30 cellular contexts compared by ENCODE assay signal in the genomic region with DNA sequence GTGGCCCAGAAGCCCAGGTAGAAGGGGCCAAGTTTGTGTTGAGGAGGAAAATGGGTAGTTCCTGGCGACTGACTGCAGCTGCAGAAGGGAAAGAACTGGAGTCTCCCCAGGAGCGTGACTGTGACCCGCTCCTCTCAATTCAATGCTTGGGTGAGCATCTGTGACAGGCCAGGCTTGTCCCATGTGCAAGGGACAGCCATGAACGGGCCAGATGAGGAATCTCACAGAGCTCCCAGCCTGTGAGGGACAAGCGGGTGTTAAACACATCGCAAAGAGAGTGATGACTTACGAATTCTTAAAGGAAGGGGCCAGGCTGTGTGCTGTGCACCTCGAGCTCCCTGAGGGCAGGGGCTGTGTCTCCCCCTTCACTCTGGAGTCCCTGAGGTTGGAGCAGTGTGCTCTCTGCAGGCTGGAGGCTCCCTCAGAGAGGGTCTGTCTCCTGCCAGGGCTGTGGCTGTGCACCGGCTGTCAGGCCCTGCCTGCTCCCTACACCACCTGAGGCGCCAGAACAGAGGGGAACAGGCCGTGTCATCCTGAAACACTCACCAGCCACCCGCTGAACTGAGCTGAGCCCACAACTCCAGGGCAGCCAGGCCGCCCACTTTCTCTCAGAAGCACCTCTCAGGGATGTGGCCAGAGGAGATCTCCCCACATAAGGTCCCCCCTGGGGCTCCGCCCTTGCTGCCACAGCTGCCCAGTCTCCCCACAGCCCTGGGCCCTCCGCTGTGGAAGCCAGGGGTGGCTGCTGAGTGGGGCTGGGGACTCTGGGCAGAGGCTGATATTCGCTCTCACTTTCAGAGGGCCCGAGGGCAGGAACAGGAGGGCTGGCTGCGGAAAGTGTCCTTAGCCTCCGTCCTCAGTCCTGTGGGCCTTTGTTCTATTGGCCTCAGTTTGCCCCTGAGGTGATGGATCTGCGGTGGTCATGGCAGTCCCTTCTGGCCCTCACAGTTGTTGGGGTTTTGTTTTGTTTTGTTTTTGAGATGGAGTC. TPM values are rescaled to one million over a fixed set of nuclear protein-coding genes. Genes with fewer than 3 reads are reported as not detected.
DNase-seq lines count a peak whose midpoint lies in the region; ATAC-seq, FAIRE-seq and TF ChIP-seq lines count a peak whose summit lies in the region.
"Had no signal": no experiment of that assay in that cellular context is flagged by ENCODE, and none has a peak within 500 bp of the region (broad histone marks: within the 10 kb centered on the region; RNA-seq: fewer than 3 reads in every experiment).

No MANE protein-coding gene starts in this region.

- no peaks in the 10 kb centered on the region for H3K36me3 Mint-ChIP-seq in stimulated activated naive B cell treated with anti-CD40 and anti-IgM and Interleukin-4, amounts not matched to agents 10 μg/mL and 1 μg/mL and 100 μg/mL, for 72 hours
- H3K36me3 Mint-ChIP-seq: activated naive CD4-positive, alpha-beta T cell treated with anti-CD3 and anti-CD28 coated beads, Interleukin-2, amount 50 U/mL, for 72 hours had no signal

- no peaks in the 10 kb centered on the region for H3K4me1 ChIP-seq in hepatocyte (ENCODE audit: insufficient read depth)
- no peaks in the 10 kb centered on the region for H3K4me1 ChIP-seq in upper lobe of left lung
- H3K4me1 ChIP-seq: transverse colon had no signal

- H3K9me3 Mint-ChIP-seq in stimulated activated naive B cell treated with anti-CD40 and anti-IgM and Interleukin-4, amounts not matched to agents 10 μg/mL and 1 μg/mL and 100 μg/mL, for 72 hours = no peaks in the 10 kb centered on the region
- H3K9me3 Mint-ChIP-seq: activated CD8-positive, alpha-beta T cell treated with anti-CD3 and anti-CD28 coated beads for 36 hours; activated naive CD4-positive, alpha-beta T cell treated with anti-CD3 and anti-CD28 coated beads, Interleukin-2, amount 50 U/mL, for 72 hours; activated T-helper 2 cell treated with anti-CD3 and anti-CD28 coated beads, Interferon-gamma antibody, Interleukin-2, Interleukin-4, amounts not matched to agents 10 μg/mL and 5 μg/mL and 100 μg/mL, durations not matched to agents 14 hours and 24 hours and 36 hours; CD4-positive, alpha-beta T cell; effector memory CD8-positive, alpha-beta T cell had no signal

- H3K27ac Mint-ChIP-seq in stimulated activated naive B cell treated with anti-CD40 and anti-IgM and Interleukin-4, amounts not matched to agents 10 μg/mL and 1 μg/mL and 100 μg/mL, for 72 hours = peak overlapping the region; percentile 44
- H3K27ac Mint-ChIP-seq: activated CD8-positive, alpha-beta T cell treated with anti-CD3 and anti-CD28 coated beads for 36 hours; activated T-helper 2 cell treated with anti-CD3 and anti-CD28 coated beads, Interferon-gamma antibody, Interleukin-2, Interleukin-4, amounts not matched to agents 10 μg/mL and 5 μg/mL and 100 μg/mL, durations not matched to agents 14 hours and 24 hours and 36 hours; CD4-positive, alpha-beta T cell; effector memory CD8-positive, alpha-beta T cell had no signal

- H3K27me3 Mint-ChIP-seq in stimulated activated naive B cell treated with anti-CD40 and anti-IgM and Interleukin-4, amounts not matched to agents 10 μg/mL and 1 μg/mL and 100 μg/mL, for 72 hours = peaks cover 16 to 18% of the 10 kb centered on the region in 2 donors
- H3K27me3 Mint-ChIP-seq: activated CD8-positive, alpha-beta T cell treated with anti-CD3 and anti-CD28 coated beads for 36 hours; CD4-positive, alpha-beta T cell had no signal

- no peak overlapping the region for H3K4me2 ChIP-seq in hepatocyte

- TF ChIP-seq POLR2A in upper lobe of left lung (IDR thresholded peaks at IDR 0.05) = no peak

- H3K36me3 ChIP-seq in H7 (replicated peaks; ENCODE audit: control insufficient read depth, insufficient read depth, low read length) (no peaks in the 10 kb centered on the region), hepatocyte (replicated peaks; ENCODE audit: insufficient read depth, low read depth) (no peaks in the 10 kb centered on the region), upper lobe of left lung (no peaks in the 10 kb centered on the region)
- H3K36me3 ChIP-seq: stomach, transverse colon had no signal

- FAIRE-seq in HTR-8/SVneo (lab: Jason Lieb, UNC) = no peak

- ATAC-seq in stimulated activated naive B cell treated with anti-CD40 and anti-IgM and Interleukin-4, amounts not matched to agents 10 μg/mL and 1 μg/mL and 100 μg/mL, for 72 hours (replicated peaks) = no peak
- no peak for ATAC-seq in upper lobe of left lung (ENCODE audit: low FRiP score in 2 of 2)
- ATAC-seq: activated CD8-positive, alpha-beta T cell treated with anti-CD3 and anti-CD28 coated beads for 36 hours; activated naive CD4-positive, alpha-beta T cell treated with anti-CD3 and anti-CD28 coated beads, Interleukin-2, amount 50 U/mL, for 72 hours; effector memory CD8-positive, alpha-beta T cell; left colon had no signal

- 84% methylated on average over 20 of the region's 20 CpGs for WGBS in hepatocyte (ENCODE audit: low lambda C conversion rate, missing lambda C conversion rate)
- 89 to 91% methylated on average over 14 to 20 of the region's 20 CpGs for WGBS in upper lobe of left lung, 2 donors

- H4K20me1 ChIP-seq in hepatocyte (ENCODE audit: insufficient read depth, poor library complexity, severe bottlenecking) = no peaks in the 10 kb centered on the region

- no peaks in the 10 kb centered on the region for H3K9me2 ChIP-seq in hepatocyte (replicated peaks; ENCODE audit: insufficient read depth)

- no peaks in the 10 kb centered on the region for H3K79me2 ChIP-seq in hepatocyte

- H2AFZ ChIP-seq in hepatocyte = no peak overlapping the region

- no peaks in the 10 kb centered on the region for H3K9me3 ChIP-seq in hepatocyte (ENCODE audit: low read depth)
- H3K9me3 ChIP-seq in upper lobe of left lung = no peaks in the 10 kb centered on the region
- H3K9me3 ChIP-seq: stomach, transverse colon had no signal

- no peaks in the 10 kb centered on the region for H3K27me3 ChIP-seq in H7 (ENCODE audit: control insufficient read depth, insufficient read depth, low read length)
- no peaks in the 10 kb centered on the region for H3K27me3 ChIP-seq in hepatocyte
- H3K27me3 ChIP-seq in upper lobe of left lung = no peaks in the 10 kb centered on the region
- H3K27me3 ChIP-seq: transverse colon had no signal

- peaks cover 0 to 4% of the 10 kb centered on the region in 2 donors for H3K4me1 Mint-ChIP-seq in stimulated activated naive B cell treated with anti-CD40 and anti-IgM and Interleukin-4, amounts not matched to agents 10 μg/mL and 1 μg/mL and 100 μg/mL, for 72 hours

- no peak overlapping the region for H3K4me3 Mint-ChIP-seq in stimulated activated naive B cell treated with anti-CD40 and anti-IgM and Interleukin-4, amounts not matched to agents 10 μg/mL and 1 μg/mL and 100 μg/mL, for 72 hours
- H3K4me3 Mint-ChIP-seq: activated CD8-positive, alpha-beta T cell treated with anti-CD3 and anti-CD28 coated beads for 36 hours; CD4-positive, alpha-beta T cell; effector memory CD8-positive, alpha-beta T cell had no signal

- TF ChIP-seq EP300 in upper lobe of left lung (IDR thresholded peaks at IDR 0.05) = no peak

- TF ChIP-seq CTCF in hepatocyte (IDR thresholded peaks at IDR 0.05; ENCODE audit: poor library complexity) = no peak
- TF ChIP-seq CTCF in upper lobe of left lung (IDR thresholded peaks at IDR 0.05) = no peak

- H3K27ac ChIP-seq in hepatocyte (no peak overlapping the region), upper lobe of left lung (no peak overlapping the region)
- H3K27ac ChIP-seq: SK-N-MC, stomach, transverse colon had no signal

- H3K4me3 ChIP-seq in H7 (ENCODE audit: insufficient read depth, low read depth, low read length) (no peak overlapping the region), hepatocyte (no peak overlapping the region), upper lobe of left lung (no peak overlapping the region)
- H3K4me3 ChIP-seq: SK-N-MC, stomach, transverse colon had no signal

- DNase-seq in ELF-1 (ENCODE audit: low read depth, low spot score) (peak; percentile 56), H7 (peak; percentile 41), hepatocyte (ENCODE audit: low spot score) (peak; percentile 3), upper lobe of left lung (no peak), HTR-8/SVneo (ENCODE audit: insufficient read length, low spot score) (no peak), NCI-H1436 treated with DMSO at 0.1 percent for 48 hours (lab: John Stamatoyannopoulos, UW) (no peak), cerebellar cortex (ENCODE audit: low spot score) (no peak)
- no peak for DNase-seq in stimulated activated naive B cell treated with anti-CD40 and anti-IgM and Interleukin-4, amounts not matched to agents 10 μg/mL and 1 μg/mL and 100 μg/mL, for 72 hours
- DNase-seq: activated CD8-positive, alpha-beta T cell treated with anti-CD3 and anti-CD28 coated beads for 36 hours; anterior cingulate cortex; CD4-positive, alpha-beta T cell; cortex of kidney; DMS 273 treated with DMSO at 0.1 percent for 48 hours; effector memory CD8-positive, alpha-beta T cell; EL; foreskin fibroblast; left colon; mesendoderm; NCI-H1436; NCI-H2107; NCI-H748 treated with DMSO at 0.1 percent for 48 hours; nucleus accumbens; stomach; T-helper 2 cell; transverse colon had no signal

RNA-seq across cellular contexts. Expression of a gene that starts 25.7 kb away (rescaled TPM):
- 1.7 and 2.4 TPM in 2 replicates for total RNA-seq in H7 (2014; rRNA removed; shearing (Covaris generic))
- total RNA-seq in hepatocyte (0.40 and 1.2 TPM in 2 replicates), upper lobe of left lung (1 to 10 TPM; 1.2 to 6.6 (median 4.6) TPM)
- polyA plus RNA-seq in hepatocyte = 0.21 and 0.77 TPM in 2 replicates
- total RNA-seq: CD4-positive, alpha-beta T cell; myocyte; RPMI7951 had no signal

RNA-seq across cellular contexts. Expression of a gene that starts 54.9 kb away (rescaled TPM):
- 7.9 and 8.7 TPM in 2 replicates for total RNA-seq in H7 (2014; rRNA removed; shearing (Covaris generic))
- total RNA-seq in hepatocyte (2.4 and 3.6 TPM in 2 replicates), upper lobe of left lung (1 to 10 TPM; 1.3 to 2.9 (median 2.2) TPM)
- 5.5 and 5.6 TPM in 2 replicates for polyA plus RNA-seq in hepatocyte
- total RNA-seq: activated naive CD4-positive, alpha-beta T cell treated with anti-CD3 and anti-CD28 coated beads, Interleukin-2, amount 50 U/mL, for 72 hours had no signal

Comparison
In these comparisons a context has a peak if more than half of its experiments do, and no peak if none do; other contexts are left out.
1. DNase-seq: peak in ELF-1 (single experiment), H7 (single experiment) and hepatocyte (single experiment); none in stimulated activated naive B cell treated with anti-CD40 and anti-IgM and Interleukin-4, amounts not matched to agents 10 μg/mL and 1 μg/mL and 100 μg/mL, for 72 hours (single experiment), upper lobe of left lung (0 of 2), HTR-8/SVneo (single experiment), NCI-H1436 treated with DMSO at 0.1 percent for 48 hours (single experiment) and cerebellar cortex (single experiment).